In the genomic region with DNA sequence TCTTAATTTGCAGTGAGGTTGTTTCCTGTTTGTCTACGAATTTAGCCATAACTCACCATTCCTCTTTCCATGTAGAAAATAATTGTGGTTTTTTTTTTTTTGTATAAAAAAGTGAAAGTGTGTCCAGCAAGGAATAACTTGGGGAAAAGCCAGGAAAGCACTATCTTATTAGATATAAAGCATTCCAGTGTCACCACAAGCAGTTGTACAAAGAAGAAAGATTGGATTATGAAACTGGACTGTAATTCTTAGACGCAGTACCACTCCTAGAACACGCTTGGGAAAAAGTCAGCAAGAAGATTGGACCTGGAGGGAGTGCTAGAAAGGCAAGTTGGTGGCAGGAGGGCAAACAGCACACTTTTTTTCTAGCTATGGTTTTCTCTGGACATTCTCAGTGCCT, we compare ENCODE assay signal across 21 cellular contexts.
A peak's percentile ranks its signal among the peaks of the same experiment; 100 is the strongest.
DNase-seq lines count a peak whose midpoint lies in the region; ATAC-seq and TF ChIP-seq lines count a peak whose summit lies in the region.
"Had no signal": no experiment of that assay in that cellular context is flagged by ENCODE, and none has a peak within 500 bp of the region (broad histone marks: within the 10 kb centered on the region; RNA-seq: fewer than 3 reads in every experiment).

No MANE protein-coding gene starts in this region.

- DNase-seq in NCI-H226 (peak; percentile 59), astrocyte of the spinal cord (ENCODE audit: low read depth, low spot score) (peak; percentile 37), glomerular visceral epithelial cell (ENCODE audit: extremely low spot score) (peak; percentile 51), sciatic nerve (ENCODE audit: low spot score) (no peak), kidney glomerular epithelial cell (lab: John Stamatoyannopoulos, UW) (no peak), NCI-H2227 (lab: John Stamatoyannopoulos, UW; ENCODE audit: unreplicated experiment) (no peak)
- DNase-seq: activated CD4-positive, alpha-beta T cell treated with anti-CD3 and anti-CD28 coated beads for 36 hours; CD4-positive, alpha-beta memory T cell; cortex of kidney; GF-D8; immature natural killer cell; NCI-H1694 treated with DMSO at 0.1 percent for 48 hours; NCI-H345; occipital lobe; stimulated activated CD4-positive, alpha-beta T cell treated with anti-CD3 and anti-CD28 coated beads, Interleukin-4, amount 100 ng/mL, for 1 hour; stimulated activated naive CD4-positive, alpha-beta T cell treated with Interleukin-2 at 50 U/mL for 16 hours; T-helper 1 cell had no signal

- intact Hi-C loops in sciatic nerve (cut with DNase I) = no loop called here

- no peak for TF ChIP-seq CTCF in astrocyte of the spinal cord (IDR thresholded peaks at IDR 0.05; ENCODE audit: low read depth, low read length)

- no peak overlapping the region for H3K4me3 ChIP-seq in astrocyte of the spinal cord (ENCODE audit: low read depth, low read length)
- H3K4me3 ChIP-seq: hepatocyte, lung, thoracic aorta had no signal

- in situ Hi-C loops in astrocyte of the spinal cord (cut with HindIII; ENCODE audit: low sequenced_read_pairs) = no loop called here

- ATAC-seq in sciatic nerve = peak; percentile 59
- no peak for ATAC-seq in HG03159 (IDR thresholded peaks at IDR 0.05; ENCODE audit: unreplicated experiment)
- ATAC-seq: activated CD4-positive, alpha-beta T cell treated with anti-CD3 and anti-CD28 coated beads for 36 hours had no signal

Comparison
In these comparisons a context has a peak if more than half of its experiments do, and no peak if none do; other contexts are left out.
1. DNase-seq: peak in NCI-H226 (single experiment), astrocyte of the spinal cord (single experiment) and glomerular visceral epithelial cell (single experiment); none in sciatic nerve (single experiment), kidney glomerular epithelial cell (single experiment) and NCI-H2227 (single experiment).